ENCODE assay signal across 10 cellular contexts in genomic region chr2:103788875-103789715, GRCh38.
DNase-seq lines count a peak whose midpoint lies in the region; ATAC-seq and TF ChIP-seq lines count a peak whose summit lies in the region.
"Had no signal": no experiment of that assay in that cellular context is flagged by ENCODE, and none has a peak within 500 bp of the region (broad histone marks: within the 10 kb centered on the region; RNA-seq: fewer than 3 reads in every experiment).

No MANE protein-coding gene starts in this region.

- H3K9me3 ChIP-seq in naive thymus-derived CD4-positive, alpha-beta T cell (ENCODE audit: control insufficient read depth in 2 of 3, low read length in 3 of 3) = no peaks in the 10 kb centered on the region

- no peak for ATAC-seq in naive thymus-derived CD4-positive, alpha-beta T cell
- no peak for ATAC-seq in GM18870 (IDR thresholded peaks at IDR 0.05; ENCODE audit: unreplicated experiment)

- CTCF ChIA-PET in naive thymus-derived CD4-positive, alpha-beta T cell (lab: Charles Lee) = no interaction called here

- no peak overlapping the region for H3K27ac Mint-ChIP-seq in naive thymus-derived CD4-positive, alpha-beta T cell
- H3K27ac Mint-ChIP-seq: naive B cell had no signal

- no peak for TF ChIP-seq POLR2A in lower leg skin (IDR thresholded peaks at IDR 0.05)

- H3K4me1 Mint-ChIP-seq in naive thymus-derived CD4-positive, alpha-beta T cell = no peaks in the 10 kb centered on the region
- H3K4me1 Mint-ChIP-seq: naive B cell had no signal

- peak; percentile 24 for DNase-seq in COR-L47 (lab: John Stamatoyannopoulos, UW)
- DNase-seq in NCI-H1105 (lab: John Stamatoyannopoulos, UW) = peak; percentile 62
- peak; percentile 0 to 12 for DNase-seq in cardiac fibroblast (ENCODE audit: low read depth in 2 of 2)
- peak; percentile 66 for DNase-seq in medulla oblongata (ENCODE audit: extremely low spot score)
- DNase-seq in naive thymus-derived CD4-positive, alpha-beta T cell = no peak
- no peak for DNase-seq in lower leg skin (ENCODE audit: low spot score in 2 of 2)
- DNase-seq in HuH-7.5 (ENCODE audit: low spot score) = no peak
- DNase-seq: naive B cell had no signal

- H3K27me3 Mint-ChIP-seq in naive thymus-derived CD4-positive, alpha-beta T cell = no peaks in the 10 kb centered on the region
- H3K27me3 Mint-ChIP-seq: naive B cell had no signal

- H3K9me3 Mint-ChIP-seq in naive thymus-derived CD4-positive, alpha-beta T cell = peaks cover 0 to 16% (median 3%) of the 10 kb centered on the region in 11 donors

- H3K27ac ChIP-seq in naive thymus-derived CD4-positive, alpha-beta T cell (ENCODE audit: low read depth, low read length) = no peak overlapping the region
- H3K27ac ChIP-seq: C4-2B had no signal

- H3K4me3 ChIP-seq in cardiac fibroblast (replicated peaks in 1 of 2; ENCODE audit: low read depth in 2 of 2, low read length in 2 of 2) (no peak overlapping the region), lower leg skin (ENCODE audit: low read depth, poor library complexity, severe bottlenecking) (no peak overlapping the region)
- no peak overlapping the region for H3K4me3 ChIP-seq in naive thymus-derived CD4-positive, alpha-beta T cell (ENCODE audit: low read length)

- no peak for TF ChIP-seq CTCF in cardiac fibroblast (IDR thresholded peaks at IDR 0.05; ENCODE audit: low read depth, low read length)
- no peak for TF ChIP-seq CTCF in lower leg skin (IDR thresholded peaks at IDR 0.05)

- intact Hi-C loops in naive thymus-derived CD4-positive, alpha-beta T cell (cut with micrococcal nuclease) = no loop called here
- intact Hi-C loops in lower leg skin (cut with DNase I; ENCODE audit: low total_unique reads) = no loop called here

- no peak overlapping the region for H3K4me3 Mint-ChIP-seq in naive thymus-derived CD4-positive, alpha-beta T cell
- H3K4me3 Mint-ChIP-seq: naive B cell had no signal

- whole genome bisulfite sequencing in lower leg skin, 2 donors = 7 to 20% methylated on average over 4 of the region's 4 CpGs

- H3K36me3 Mint-ChIP-seq in naive thymus-derived CD4-positive, alpha-beta T cell = no peaks in the 10 kb centered on the region
- H3K36me3 Mint-ChIP-seq: naive B cell had no signal

- POLR2A ChIA-PET in naive thymus-derived CD4-positive, alpha-beta T cell (lab: Charles Lee) = no interaction called here

- H3K4me1 ChIP-seq in naive thymus-derived CD4-positive, alpha-beta T cell (ENCODE audit: control insufficient read depth in 2 of 2, insufficient read depth in 2 of 2, low read length in 2 of 2) = no peaks in the 10 kb centered on the region

- H3K27me3 ChIP-seq in naive thymus-derived CD4-positive, alpha-beta T cell (ENCODE audit: control insufficient read depth in 2 of 2, insufficient read depth in 2 of 2, low read length in 2 of 2) = no peaks in the 10 kb centered on the region

- H3K36me3 ChIP-seq in naive thymus-derived CD4-positive, alpha-beta T cell (ENCODE audit: control insufficient read depth in 2 of 3, insufficient read depth in 3 of 3, low read length in 3 of 3) = no peaks in the 10 kb centered on the region

Comparison
In these comparisons a context has a peak if more than half of its experiments do, and no peak if none do; other contexts are left out.
1. DNase-seq: peak in COR-L47 (single experiment), NCI-H1105 (single experiment), cardiac fibroblast (2 of 2) and medulla oblongata (single experiment); none in naive thymus-derived CD4-positive, alpha-beta T cell (0 of 9), lower leg skin (0 of 2) and HuH-7.5 (single experiment).